In the genomic region with DNA sequence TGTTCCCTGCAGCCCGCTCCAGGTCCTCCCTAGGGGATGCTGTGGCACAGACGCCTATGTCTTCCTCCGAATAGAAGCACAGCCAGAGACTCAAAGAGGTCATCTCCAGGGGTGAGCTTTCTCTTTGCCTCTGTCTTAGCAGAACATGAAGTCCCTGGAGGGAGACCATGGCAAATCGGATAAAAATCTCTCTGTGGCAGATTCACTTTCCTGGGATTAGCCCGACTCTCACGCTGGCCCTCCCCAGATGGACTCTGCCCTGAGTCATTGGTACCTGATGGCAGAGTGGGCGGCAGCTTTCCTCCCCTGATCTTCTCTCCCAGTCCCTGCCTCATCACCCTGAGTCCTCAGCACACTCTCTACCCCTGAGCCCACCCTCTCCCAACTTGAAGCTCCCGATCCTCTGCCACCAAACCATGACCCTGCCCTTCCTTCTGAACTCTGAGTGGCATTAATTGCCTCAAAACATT, we compare ENCODE assay signal across 24 cellular contexts. TPM values are rescaled to one million over a fixed set of nuclear protein-coding genes. Genes with fewer than 3 reads are reported as not detected.
DNase-seq lines count a peak whose midpoint lies in the region; ATAC-seq and TF ChIP-seq lines count a peak whose summit lies in the region.
"Had no signal": no experiment of that assay in that cellular context is flagged by ENCODE, and none has a peak within 500 bp of the region (broad histone marks: within the 10 kb centered on the region; RNA-seq: fewer than 3 reads in every experiment).

No MANE protein-coding gene starts in this region.

- H3K9me3 Mint-ChIP-seq in nephron: no peaks in the 10 kb centered on the region
- H3K9me3 Mint-ChIP-seq in activated CD8-positive, alpha-beta T cell treated with anti-CD3 and anti-CD28 coated beads, Interleukin-2, amount 10 ng/mL, durations not matched to agents 7 days and 5 days (ENCODE audit: insufficient read depth): no peaks in the 10 kb centered on the region
- H3K9me3 Mint-ChIP-seq: natural killer cell had no signal

- H3K27ac ChIP-seq in BLaER1 (peak overlapping the region; percentile 73), heart left ventricle (no peak overlapping the region)
- H3K27ac ChIP-seq: epithelial cell of prostate, foreskin keratinocyte, prostate gland, suprapubic skin had no signal

- H3K4me3 Mint-ChIP-seq in nephron: peak overlapping the region in 1 of 3 experiments; percentile 35
- no peak overlapping the region for H3K4me3 Mint-ChIP-seq in activated CD8-positive, alpha-beta T cell treated with anti-CD3 and anti-CD28 coated beads, Interleukin-2, amount 10 ng/mL, durations not matched to agents 7 days and 5 days
- H3K4me3 Mint-ChIP-seq: activated CD8-positive, alpha-beta T cell treated with anti-CD3 and anti-CD28 coated beads for 36 hours; natural killer cell; WTC11 had no signal

- H3K36me3 Mint-ChIP-seq in nephron (ENCODE audit: low read depth): no peaks in the 10 kb centered on the region
- H3K36me3 Mint-ChIP-seq in activated CD8-positive, alpha-beta T cell treated with anti-CD3 and anti-CD28 coated beads, Interleukin-2, amount 10 ng/mL, durations not matched to agents 7 days and 5 days (ENCODE audit: low read depth): no peaks in the 10 kb centered on the region
- H3K36me3 Mint-ChIP-seq: natural killer cell, WTC11 had no signal

- ATAC-seq in GM21515 (IDR thresholded peaks at IDR 0.05; ENCODE audit: unreplicated experiment) (no peak), heart left ventricle (no peak)
- no peak for ATAC-seq in activated CD8-positive, alpha-beta T cell treated with anti-CD3 and anti-CD28 coated beads, Interleukin-2, amount 10 ng/mL, durations not matched to agents 7 days and 5 days
- ATAC-seq: activated CD8-positive, alpha-beta T cell treated with anti-CD3 and anti-CD28 coated beads for 36 hours; foreskin keratinocyte; natural killer cell; PC-3; WTC11 had no signal

- TF ChIP-seq CTCF in GM12865 (IDR thresholded peaks at IDR 0.05; ENCODE audit: insufficient read depth, low read depth, low read length, missing control alignments) (no peak), nephron (IDR thresholded peaks at IDR 0.05; ENCODE audit: unreplicated experiment in 3 of 3) (no peak), heart left ventricle (IDR thresholded peaks at IDR 0.05) (no peak)

- peaks cover 63% of the 10 kb centered on the region for H3K4me1 Mint-ChIP-seq in nephron
- H3K4me1 Mint-ChIP-seq in activated CD8-positive, alpha-beta T cell treated with anti-CD3 and anti-CD28 coated beads, Interleukin-2, amount 10 ng/mL, durations not matched to agents 7 days and 5 days (ENCODE audit: low read depth): peaks cover 21% of the 10 kb centered on the region

- WGBS in heart left ventricle, 4 donors: 80 to 93% (median 85%) methylated on average over 8 of the region's 8 CpGs

- peak overlapping the region; percentile 56; the same call in 1 of the 2 replicates for H3K9ac ChIP-seq in BLaER1

- H3K36me3 ChIP-seq in BLaER1 (no peaks in the 10 kb centered on the region), heart left ventricle (no peaks in the 10 kb centered on the region)
- H3K36me3 ChIP-seq: prostate gland, suprapubic skin had no signal

- TF ChIP-seq POLR2A in heart left ventricle (IDR thresholded peaks at IDR 0.05): no peak

- no peaks in the 10 kb centered on the region for H4K20me1 ChIP-seq in BLaER1

- peaks cover 68% of the 10 kb centered on the region for H3K27me3 Mint-ChIP-seq in nephron (ENCODE audit: low read depth)
- H3K27me3 Mint-ChIP-seq in activated CD8-positive, alpha-beta T cell treated with anti-CD3 and anti-CD28 coated beads, Interleukin-2, amount 10 ng/mL, durations not matched to agents 7 days and 5 days (ENCODE audit: low read depth): peaks cover 18% of the 10 kb centered on the region

- POLR2A ChIA-PET in activated CD8-positive, alpha-beta T cell treated with anti-CD3 and anti-CD28 coated beads, Interleukin-2, amount 10 ng/mL, durations not matched to agents 7 days and 5 days (lab: Charles Lee): no interaction called here

- intact Hi-C loops in heart left ventricle (cut with DNase I): loop anchor here in 1 of 10 donors (10.0 kb wide), 1 partner anchor 127 kb away; no protein-coding TSS in a partner anchor

- peak overlapping the region in 2 of 3 experiments; percentile 39 to 64 for H3K27ac Mint-ChIP-seq in nephron
- H3K27ac Mint-ChIP-seq in activated CD8-positive, alpha-beta T cell treated with anti-CD3 and anti-CD28 coated beads, Interleukin-2, amount 10 ng/mL, durations not matched to agents 7 days and 5 days: no peak overlapping the region
- H3K27ac Mint-ChIP-seq: activated CD8-positive, alpha-beta T cell treated with anti-CD3 and anti-CD28 coated beads for 36 hours; WTC11 had no signal

- CTCF ChIA-PET in activated CD8-positive, alpha-beta T cell treated with anti-CD3 and anti-CD28 coated beads, Interleukin-2, amount 10 ng/mL, durations not matched to agents 7 days and 5 days (lab: Charles Lee): interaction anchor here (2.2 to 6.3 kb wide), 2 partner anchors 8 to 67 kb away, joined by 5 to 26 read pairs; no protein-coding TSS in a partner anchor

- H3K4me3 ChIP-seq in BLaER1 (peak overlapping the region; percentile 22), GM12865 (ENCODE audit: low read depth, low read length) (peak overlapping the region; percentile 67), heart left ventricle (no peak overlapping the region)
- H3K4me3 ChIP-seq: prostate gland, smooth muscle cell, suprapubic skin had no signal

- H3K9me3 ChIP-seq in BLaER1 (no peaks in the 10 kb centered on the region), heart left ventricle (peaks cover 0 to 2% (median 0%) of the 10 kb centered on the region in 12 donors)
- H3K9me3 ChIP-seq: prostate gland, suprapubic skin had no signal

- H3K27me3 ChIP-seq in BLaER1: no peaks in the 10 kb centered on the region
- peaks cover 0 to 10% (median 0%) of the 10 kb centered on the region in 9 donors for H3K27me3 ChIP-seq in heart left ventricle

- peak overlapping the region; percentile 87 for H3K4me2 ChIP-seq in BLaER1
- H3K4me2 ChIP-seq: smooth muscle cell had no signal

- peaks cover 100% of the 10 kb centered on the region for H3K4me1 ChIP-seq in BLaER1
- peaks cover 0 to 4% (median 0%) of the 10 kb centered on the region in 12 donors for H3K4me1 ChIP-seq in heart left ventricle
- H3K4me1 ChIP-seq: prostate gland, suprapubic skin had no signal

- peak; percentile 39 for DNase-seq in GM12865 (ENCODE audit: low read depth)
- peak; percentile 58 for DNase-seq in SK-N-DZ (ENCODE audit: low spot score)
- no peak for DNase-seq in NCI-H1417 treated with DMSO at 0.1 percent for 48 hours (lab: John Stamatoyannopoulos, UW)
- DNase-seq in heart left ventricle: no peak
- no peak for DNase-seq in activated CD8-positive, alpha-beta T cell treated with anti-CD3 and anti-CD28 coated beads, Interleukin-2, amount 10 ng/mL, durations not matched to agents 7 days and 5 days
- DNase-seq: activated CD8-positive, alpha-beta T cell treated with anti-CD3 and anti-CD28 coated beads for 36 hours; activated T-cell treated with anti-CD3 and anti-CD28 coated beads, Interleukin-2, amount 50 U/mL, for 48 hours; COR-L47; foreskin keratinocyte; natural killer cell; NCI-H1436; NCI-H2171 treated with DMSO at 0.1 percent for 48 hours; NCI-H774; PC-3; stimulated activated CD4-positive, alpha-beta T cell treated with anti-CD3 and anti-CD28 coated beads, Interleukin-4, amount 100 ng/mL, for 4 hours; T-helper 2 cell had no signal

RNA-seq across cellular contexts. Expression of gene CCDC167, which starts 58.0 kb away (rescaled TPM):
- 87.4 and 127 TPM in 2 replicates for polyA plus RNA-seq in SK-N-DZ (2014; cell fraction: cytosol; rRNA removed)
- polyA plus RNA-seq in SK-N-DZ (2014; cell fraction: nucleus; rRNA removed): 104 and 118 TPM in 2 replicates
- 10 to 100 TPM; 17.6 to 53.7 (median 25.2) TPM for total RNA-seq in heart left ventricle
- 10 to 100 TPM; 44.2 to 76.7 TPM for polyA plus RNA-seq in heart left ventricle
- 10 to 100 TPM; 64.0 to 69.4 TPM for total RNA-seq in activated CD8-positive, alpha-beta T cell treated with anti-CD3 and anti-CD28 coated beads, Interleukin-2, amount 10 ng/mL, durations not matched to agents 7 days and 5 days

Comparison
In these comparisons a context has a peak if more than half of its experiments do, and no peak if none do; other contexts are left out.
1. H3K4me3 ChIP-seq: peak in BLaER1 (single experiment) and GM12865 (single experiment); none in heart left ventricle (0 of 12).
2. DNase-seq: peak in GM12865 (single experiment) and SK-N-DZ (single experiment); none in NCI-H1417 treated with DMSO at 0.1 percent for 48 hours (single experiment), heart left ventricle (0 of 5) and activated CD8-positive, alpha-beta T cell treated with anti-CD3 and anti-CD28 coated beads, Interleukin-2, amount 10 ng/mL, durations not matched to agents 7 days and 5 days (single experiment).